Comparison of ENCODE assay signal across 1 cellular context in the genomic region with DNA sequence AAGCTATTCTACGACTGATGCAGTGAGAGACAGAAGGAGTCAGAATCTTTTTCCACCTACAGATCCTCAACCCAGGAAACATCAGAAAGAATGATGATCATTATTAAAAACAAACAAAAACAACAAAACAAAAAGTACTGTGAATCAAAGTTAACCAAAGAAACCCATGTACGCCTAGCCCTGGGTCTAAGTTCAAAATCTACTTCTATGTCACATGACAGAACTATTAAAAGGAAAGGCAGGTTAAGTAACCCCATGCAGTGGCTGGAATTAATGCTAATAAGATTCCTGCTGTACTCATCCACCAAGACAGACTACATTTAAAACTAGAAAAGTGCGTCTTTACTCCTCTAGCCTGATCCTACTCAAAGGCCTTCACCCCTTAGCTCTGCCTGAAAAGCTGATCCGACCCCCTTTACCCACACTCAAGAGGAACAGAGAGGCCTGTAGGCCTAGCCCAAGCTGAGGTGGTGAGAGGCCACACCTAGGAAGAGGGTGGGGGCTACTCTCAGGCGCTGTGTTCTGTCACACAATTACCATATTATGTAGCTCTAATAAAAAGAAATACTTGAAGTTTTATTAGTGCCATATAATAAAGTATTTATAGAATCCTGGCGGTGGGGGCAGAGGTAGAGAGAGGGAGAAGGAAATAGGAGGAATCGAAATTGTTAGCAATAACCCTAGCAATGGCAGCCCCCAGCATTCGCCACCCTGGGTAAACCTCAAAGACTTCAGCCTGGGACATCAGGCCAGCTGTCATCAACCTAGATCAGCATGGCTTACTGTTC.
TF ChIP-seq lines count a peak whose summit lies in the region.

No MANE protein-coding gene starts in this region.

TF ChIP-seq in SK-N-SH, 30 proteins besides CTCF, POLR2A, EP300 and RAD21:
- TF ChIP-seq, protein P1, sequence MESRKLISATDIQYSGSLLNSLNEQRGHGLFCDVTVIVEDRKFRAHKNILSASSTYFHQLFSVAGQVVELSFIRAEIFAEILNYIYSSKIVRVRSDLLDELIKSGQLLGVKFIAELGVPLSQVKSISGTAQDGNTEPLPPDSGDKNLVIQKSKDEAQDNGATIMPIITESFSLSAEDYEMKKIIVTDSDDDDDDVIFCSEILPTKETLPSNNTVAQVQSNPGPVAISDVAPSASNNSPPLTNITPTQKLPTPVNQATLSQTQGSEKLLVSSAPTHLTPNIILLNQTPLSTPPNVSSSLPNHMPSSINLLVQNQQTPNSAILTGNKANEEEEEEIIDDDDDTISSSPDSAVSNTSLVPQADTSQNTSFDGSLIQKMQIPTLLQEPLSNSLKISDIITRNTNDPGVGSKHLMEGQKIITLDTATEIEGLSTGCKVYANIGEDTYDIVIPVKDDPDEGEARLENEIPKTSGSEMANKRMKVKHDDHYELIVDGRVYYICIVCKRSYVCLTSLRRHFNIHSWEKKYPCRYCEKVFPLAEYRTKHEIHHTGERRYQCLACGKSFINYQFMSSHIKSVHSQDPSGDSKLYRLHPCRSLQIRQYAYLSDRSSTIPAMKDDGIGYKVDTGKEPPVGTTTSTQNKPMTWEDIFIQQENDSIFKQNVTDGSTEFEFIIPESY (IDR thresholded peaks at IDR 0.05; ENCODE audit: borderline replicate concordance, low read depth) = no peak
- TF ChIP-seq, protein P2, sequence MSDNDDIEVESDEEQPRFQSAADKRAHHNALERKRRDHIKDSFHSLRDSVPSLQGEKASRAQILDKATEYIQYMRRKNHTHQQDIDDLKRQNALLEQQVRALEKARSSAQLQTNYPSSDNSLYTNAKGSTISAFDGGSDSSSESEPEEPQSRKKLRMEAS (IDR thresholded peaks at IDR 0.05; ENCODE audit: low read depth) = no peak
- TF ChIP-seq RCOR1 (IDR thresholded peaks at IDR 0.05; ENCODE audit: low read length) (no peak), EZH2phosphoT487 (IDR thresholded peaks at IDR 0.05; ENCODE audit: borderline replicate concordance, low read depth) (no peak), MEF2A (IDR thresholded peaks at IDR 0.05; ENCODE audit: borderline replicate concordance, low read depth) (no peak), NFIC (IDR thresholded peaks at IDR 0.05; ENCODE audit: borderline replicate concordance) (no peak), REST (IDR thresholded peaks at IDR 0.05; ENCODE audit: low read depth, low read length) (no peak), ELF1 (IDR thresholded peaks at IDR 0.05) (no peak), MXI1 (IDR thresholded peaks at IDR 0.05; ENCODE audit: low read depth, low read length) (no peak), NRF1 (IDR thresholded peaks at IDR 0.05; ENCODE audit: low read depth, low read length) (no peak), JUND (IDR thresholded peaks at IDR 0.05) (no peak), FOXM1 (IDR thresholded peaks at IDR 0.05; ENCODE audit: low read depth) (no peak), TEAD4 (IDR thresholded peaks at IDR 0.05; ENCODE audit: borderline replicate concordance, insufficient read depth) (no peak), USF1 (IDR thresholded peaks at IDR 0.05; ENCODE audit: borderline replicate concordance, low read depth) (no peak), GATA2 (CRISPR knock-in tag; IDR thresholded peaks at IDR 0.05) (no peak), FOXJ3 (CRISPR knock-in tag; IDR thresholded peaks at IDR 0.05) (no peak), FOSL2 (IDR thresholded peaks at IDR 0.05; ENCODE audit: borderline replicate concordance, low read depth) (no peak), CHD2 (IDR thresholded peaks at IDR 0.05; ENCODE audit: low read length, partially characterized antibody) (no peak)
- TF ChIP-seq, protein P3, sequence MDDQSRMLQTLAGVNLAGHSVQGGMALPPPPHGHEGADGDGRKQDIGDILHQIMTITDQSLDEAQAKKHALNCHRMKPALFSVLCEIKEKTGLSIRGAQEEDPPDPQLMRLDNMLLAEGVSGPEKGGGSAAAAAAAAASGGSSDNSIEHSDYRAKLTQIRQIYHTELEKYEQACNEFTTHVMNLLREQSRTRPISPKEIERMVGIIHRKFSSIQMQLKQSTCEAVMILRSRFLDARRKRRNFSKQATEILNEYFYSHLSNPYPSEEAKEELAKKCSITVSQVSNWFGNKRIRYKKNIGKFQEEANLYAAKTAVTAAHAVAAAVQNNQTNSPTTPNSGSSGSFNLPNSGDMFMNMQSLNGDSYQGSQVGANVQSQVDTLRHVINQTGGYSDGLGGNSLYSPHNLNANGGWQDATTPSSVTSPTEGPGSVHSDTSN (IDR thresholded peaks at IDR 0.05) = no peak
- TF ChIP-seq, protein P4, sequence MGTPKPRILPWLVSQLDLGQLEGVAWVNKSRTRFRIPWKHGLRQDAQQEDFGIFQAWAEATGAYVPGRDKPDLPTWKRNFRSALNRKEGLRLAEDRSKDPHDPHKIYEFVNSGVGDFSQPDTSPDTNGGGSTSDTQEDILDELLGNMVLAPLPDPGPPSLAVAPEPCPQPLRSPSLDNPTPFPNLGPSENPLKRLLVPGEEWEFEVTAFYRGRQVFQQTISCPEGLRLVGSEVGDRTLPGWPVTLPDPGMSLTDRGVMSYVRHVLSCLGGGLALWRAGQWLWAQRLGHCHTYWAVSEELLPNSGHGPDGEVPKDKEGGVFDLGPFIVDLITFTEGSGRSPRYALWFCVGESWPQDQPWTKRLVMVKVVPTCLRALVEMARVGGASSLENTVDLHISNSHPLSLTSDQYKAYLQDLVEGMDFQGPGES (IDR thresholded peaks at IDR 0.05; ENCODE audit: low read depth, low read length) = no peak
TF ChIP-seq in SK-N-SH: peak in this region for 0.
